ENCODE assay signal across 1 cellular context in genomic region chr18:6444484-6445228, GRCh38.
TF ChIP-seq lines count a peak whose summit lies in the region.

No MANE protein-coding gene starts in this region.

TF ChIP-seq in WTC11, 78 proteins besides CTCF, POLR2A, EP300 and RAD21 (continued from another document):
- TF ChIP-seq ZNF281 (CRISPR knock-in tag; IDR thresholded peaks at IDR 0.05) (no peak), ZNF416 (CRISPR knock-in tag; IDR thresholded peaks at IDR 0.05) (no peak), SMAD4 (CRISPR knock-in tag; IDR thresholded peaks at IDR 0.05) (no peak), MAX (CRISPR knock-in tag; IDR thresholded peaks at IDR 0.05) (no peak), FOXJ3 (CRISPR knock-in tag; IDR thresholded peaks at IDR 0.05; ENCODE audit: borderline replicate concordance) (no peak), ZNF263 (CRISPR knock-in tag; IDR thresholded peaks at IDR 0.05; ENCODE audit: low read depth) (no peak), PREB (CRISPR knock-in tag; IDR thresholded peaks at IDR 0.05; ENCODE audit: borderline replicate concordance) (no peak)
TF ChIP-seq in WTC11: peak in this region for 0.
